ENCODE assay signal across 1 cellular context in the genomic region with DNA sequence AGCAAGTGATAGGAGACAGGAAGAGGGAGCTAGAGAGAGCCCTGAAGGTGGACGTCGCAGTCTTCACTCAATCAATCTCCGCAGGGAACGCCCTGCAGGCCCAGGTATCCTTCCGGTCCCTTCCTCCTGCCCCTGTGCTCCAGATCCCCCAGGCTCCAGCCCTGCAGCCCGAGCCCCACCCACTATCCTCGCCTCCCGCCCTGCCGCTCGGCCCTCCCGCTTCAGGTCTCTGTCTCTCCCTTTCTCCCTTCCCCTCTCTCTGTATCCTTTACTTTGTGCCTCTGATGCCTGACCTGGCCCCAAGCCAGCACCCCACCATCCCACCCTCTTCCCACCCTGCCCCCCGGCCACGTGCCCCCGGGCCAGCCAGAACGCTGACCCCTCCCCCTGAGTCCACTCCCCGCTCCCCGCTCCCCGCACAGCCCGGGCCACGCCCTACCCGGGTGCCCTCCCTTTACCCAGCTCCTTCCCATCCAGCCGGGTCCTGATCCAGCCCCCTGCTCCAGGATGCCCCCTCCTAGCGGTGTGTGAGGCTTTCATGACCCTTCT.
TF ChIP-seq lines count a peak whose summit lies in the region.

No MANE protein-coding gene starts in this region.

TF ChIP-seq in GM12878, 131 proteins besides CTCF, POLR2A, EP300 and RAD21 (continued from another document):
- TF ChIP-seq, protein P1, sequence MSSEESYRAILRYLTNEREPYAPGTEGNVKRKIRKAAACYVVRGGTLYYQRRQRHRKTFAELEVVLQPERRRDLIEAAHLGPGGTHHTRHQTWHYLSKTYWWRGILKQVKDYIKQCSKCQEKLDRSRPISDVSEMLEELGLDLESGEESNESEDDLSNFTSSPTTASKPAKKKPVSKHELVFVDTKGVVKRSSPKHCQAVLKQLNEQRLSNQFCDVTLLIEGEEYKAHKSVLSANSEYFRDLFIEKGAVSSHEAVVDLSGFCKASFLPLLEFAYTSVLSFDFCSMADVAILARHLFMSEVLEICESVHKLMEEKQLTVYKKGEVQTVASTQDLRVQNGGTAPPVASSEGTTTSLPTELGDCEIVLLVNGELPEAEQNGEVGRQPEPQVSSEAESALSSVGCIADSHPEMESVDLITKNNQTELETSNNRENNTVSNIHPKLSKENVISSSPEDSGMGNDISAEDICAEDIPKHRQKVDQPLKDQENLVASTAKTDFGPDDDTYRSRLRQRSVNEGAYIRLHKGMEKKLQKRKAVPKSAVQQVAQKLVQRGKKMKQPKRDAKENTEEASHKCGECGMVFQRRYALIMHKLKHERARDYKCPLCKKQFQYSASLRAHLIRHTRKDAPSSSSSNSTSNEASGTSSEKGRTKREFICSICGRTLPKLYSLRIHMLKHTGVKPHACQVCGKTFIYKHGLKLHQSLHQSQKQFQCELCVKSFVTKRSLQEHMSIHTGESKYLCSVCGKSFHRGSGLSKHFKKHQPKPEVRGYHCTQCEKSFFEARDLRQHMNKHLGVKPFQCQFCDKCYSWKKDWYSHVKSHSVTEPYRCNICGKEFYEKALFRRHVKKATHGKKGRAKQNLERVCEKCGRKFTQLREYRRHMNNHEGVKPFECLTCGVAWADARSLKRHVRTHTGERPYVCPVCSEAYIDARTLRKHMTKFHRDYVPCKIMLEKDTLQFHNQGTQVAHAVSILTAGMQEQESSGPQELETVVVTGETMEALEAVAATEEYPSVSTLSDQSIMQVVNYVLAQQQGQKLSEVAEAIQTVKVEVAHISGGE (CRISPR knock-in tag; IDR thresholded peaks at IDR 0.05) = no peak
- TF ChIP-seq SMC3 (IDR thresholded peaks at IDR 0.05; ENCODE audit: borderline replicate concordance, low read length) (0 out of 2 replicates have a peak, but pooled peaks have one; percentile 17), PAX5 (IDR thresholded peaks at IDR 0.05; ENCODE audit: borderline replicate concordance, low read depth, low read length) (no peak), ZZZ3 (IDR thresholded peaks at IDR 0.05; ENCODE audit: control insufficient read depth, insufficient read length, low read depth) (no peak), IKZF2 (IDR thresholded peaks at IDR 0.05) (no peak), MYC (IDR thresholded peaks at IDR 0.05; ENCODE audit: insufficient read depth, insufficient read length, insufficient replicate concordance, low read length, severe bottlenecking) (peak; percentile 16), ZNF207 (IDR thresholded peaks at IDR 0.05; ENCODE audit: borderline replicate concordance) (no peak), NKRF (conservative IDR thresholded peaks at IDR 0.05) (no peak)
TF ChIP-seq in GM12878: peak in this region for 3.
